Comparison of ENCODE assay signal across 14 cellular contexts in genomic region chrX:44784241-44784640, GRCh38. TPM values are rescaled to one million over a fixed set of nuclear protein-coding genes. Genes with fewer than 3 reads are reported as not detected.
"Had no signal": no experiment of that assay in that cellular context is flagged by ENCODE, and none has a peak within 500 bp of the region (broad histone marks: within the 10 kb centered on the region; RNA-seq: fewer than 3 reads in every experiment).

No MANE protein-coding gene starts in this region.

- H3K36me3 Mint-ChIP-seq: naive thymus-derived CD4-positive, alpha-beta T cell had no signal

- H3K4me3 ChIP-seq: coronary artery had no signal

- DNase-seq: activated CD8-positive, alpha-beta T cell treated with anti-CD3 and anti-CD28 coated beads for 36 hours; activated naive CD4-positive, alpha-beta T cell treated with Interleukin-2 at 50 U/mL for 16 hours; caudate nucleus; effector memory CD4-positive, alpha-beta T cell; foreskin fibroblast; naive thymus-derived CD4-positive, alpha-beta T cell; stimulated activated CD4-positive, alpha-beta T cell treated with anti-CD3 and anti-CD28 coated beads, Interleukin-4, amount 100 ng/mL, for 4 hours; T-helper 9 cell had no signal

- H3K27ac ChIP-seq: coronary artery had no signal

- H3K27ac Mint-ChIP-seq: activated CD8-positive, alpha-beta T cell treated with anti-CD3 and anti-CD28 coated beads for 36 hours; activated T-helper 1 cell treated with anti-CD3 and anti-CD28 coated beads, Interleukin-12 subunit alpha, Interleukin-12 subunit beta, Interleukin-2, Interleukin-4 antibody, amounts not matched to agents 30 ng/mL and 10 ng/mL and 1 ng/mL, durations not matched to agents 14 hours and 24 hours and 36 hours; naive thymus-derived CD4-positive, alpha-beta T cell had no signal

- H3K9me3 Mint-ChIP-seq: activated CD8-positive, alpha-beta T cell treated with anti-CD3 and anti-CD28 coated beads for 36 hours; activated T-helper 1 cell treated with anti-CD3 and anti-CD28 coated beads, Interleukin-12 subunit alpha, Interleukin-12 subunit beta, Interleukin-2, Interleukin-4 antibody, amounts not matched to agents 30 ng/mL and 10 ng/mL and 1 ng/mL, durations not matched to agents 14 hours and 24 hours and 36 hours; naive thymus-derived CD4-positive, alpha-beta T cell had no signal

- H3K4me3 Mint-ChIP-seq: activated CD8-positive, alpha-beta T cell treated with anti-CD3 and anti-CD28 coated beads for 36 hours; activated T-helper 1 cell treated with anti-CD3 and anti-CD28 coated beads, Interleukin-12 subunit alpha, Interleukin-12 subunit beta, Interleukin-2, Interleukin-4 antibody, amounts not matched to agents 30 ng/mL and 10 ng/mL and 1 ng/mL, durations not matched to agents 14 hours and 24 hours and 36 hours; naive thymus-derived CD4-positive, alpha-beta T cell had no signal

- ATAC-seq: activated CD8-positive, alpha-beta T cell treated with anti-CD3 and anti-CD28 coated beads for 36 hours; naive thymus-derived CD4-positive, alpha-beta T cell had no signal

- H3K27me3 Mint-ChIP-seq: activated CD8-positive, alpha-beta T cell treated with anti-CD3 and anti-CD28 coated beads for 36 hours; naive thymus-derived CD4-positive, alpha-beta T cell had no signal

- H3K4me1 Mint-ChIP-seq: naive thymus-derived CD4-positive, alpha-beta T cell had no signal

RNA-seq across cellular contexts. Expression of gene DUSP21, which starts 59.6 kb away (rescaled TPM):
- total RNA-seq: activated CD8-positive, alpha-beta T cell treated with anti-CD3 and anti-CD28 coated beads for 36 hours; activated T-helper 1 cell treated with anti-CD3 and anti-CD28 coated beads, Interleukin-12 subunit alpha, Interleukin-12 subunit beta, Interleukin-2, Interleukin-4 antibody, amounts not matched to agents 30 ng/mL and 10 ng/mL and 1 ng/mL, durations not matched to agents 14 hours and 24 hours and 36 hours; lung microvascular endothelial cell; mononuclear cell; naive thymus-derived CD4-positive, alpha-beta T cell; skeletal muscle tissue; urinary bladder had no signal
